8 cellular contexts compared by ENCODE assay signal in the genomic region with DNA sequence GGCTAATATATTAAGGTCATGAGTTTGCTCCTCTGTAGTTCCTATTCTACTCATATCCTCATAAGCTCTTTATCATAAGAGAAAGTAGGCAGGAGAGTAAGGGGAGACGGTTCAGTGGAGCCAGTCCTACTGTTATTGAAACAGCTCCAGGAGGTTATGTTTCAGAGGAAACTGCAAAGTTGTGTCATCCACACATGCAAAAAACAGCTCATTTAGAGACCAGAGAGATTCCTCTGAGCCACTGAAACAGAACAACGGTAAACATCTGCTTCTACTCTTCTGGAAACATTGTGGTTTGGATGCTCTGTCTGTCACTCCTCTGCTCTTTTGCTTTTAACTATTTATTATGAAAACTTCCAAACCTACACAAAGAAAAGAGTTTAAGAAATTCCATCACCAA.
DNase-seq lines count a peak whose midpoint lies in the region; ATAC-seq and TF ChIP-seq lines count a peak whose summit lies in the region.

No MANE protein-coding gene starts in this region.

- no peaks in the 10 kb centered on the region for H3K36me3 ChIP-seq in colonic mucosa

- ATAC-seq in GM21576 (IDR thresholded peaks at IDR 0.05; ENCODE audit: unreplicated experiment) = peak; percentile 94
- no peak for ATAC-seq in left colon

- in situ Hi-C loops in GM13977 (cut with MboI; ENCODE audit: low pct_unique_long_range_greater_than_20kb, low sequenced_read_pairs, unreplicated experiment) = no loop called here

- TF ChIP-seq CTCF in GM13977 (IDR thresholded peaks at IDR 0.05; ENCODE audit: extremely low read depth, insufficient read depth, missing control alignments) (no peak), colonic mucosa (IDR thresholded peaks at IDR 0.05) (no peak)

- no peak overlapping the region for H3K27ac ChIP-seq in colonic mucosa

- no peak overlapping the region for H3K4me3 ChIP-seq in Jurkat, Clone E6-1 (ENCODE audit: low read length)
- no peak overlapping the region for H3K4me3 ChIP-seq in colonic mucosa

- H3K9ac ChIP-seq in colonic mucosa (ENCODE audit: low read depth in 2 of 2, low read length in 2 of 2) = no peak overlapping the region

- intact Hi-C loops in left colon (cut with DNase I, micrococcal nuclease) (no loop called here), colonic mucosa (cut with DNase I) (no loop called here)

- peaks cover 5% of the 10 kb centered on the region for H3K4me1 ChIP-seq in colonic mucosa

- DNase-seq in GM13977 (ENCODE audit: low spot score) (peak; percentile 70), fibroblast of the conjunctiva (ENCODE audit: low read depth) (peak; percentile 51), iPS-NIHi7 (ENCODE audit: extremely low spot score) (no peak), left colon (no peak), GF-D8 (lab: John Stamatoyannopoulos, UW) (no peak), colonic mucosa (no peak)
- DNase-seq in Jurkat, Clone E6-1 (ENCODE audit: low read depth, low spot score) = peak; percentile 45

- no peaks in the 10 kb centered on the region for H3K9me3 ChIP-seq in colonic mucosa

- H3K27me3 ChIP-seq in colonic mucosa = no peaks in the 10 kb centered on the region

Comparison
In these comparisons a context has a peak if more than half of its experiments do, and no peak if none do; other contexts are left out.
1. DNase-seq: peak in GM13977 (single experiment), Jurkat, Clone E6-1 (single experiment) and fibroblast of the conjunctiva (single experiment); none in iPS-NIHi7 (single experiment), left colon (0 of 2), GF-D8 (single experiment) and colonic mucosa (single experiment).